ENCODE assay signal across 8 cellular contexts in genomic region chr13:108218044-108218974, GRCh38. TPM values are rescaled to one million over a fixed set of nuclear protein-coding genes. Genes with fewer than 3 reads are reported as not detected.
DNase-seq lines count a peak whose midpoint lies in the region; ATAC-seq and TF ChIP-seq lines count a peak whose summit lies in the region.

TSS of gene ABHD13 (plus strand) at chr13:108218392. CDS start at chr13:108229219, 10,827 bp downstream.

- peak within 1 kb of the TSS; percentile 89 for H3K4me3 Mint-ChIP-seq in chondrocyte (ENCODE audit: unreplicated experiment)

- peaks cover 49% of the 10 kb centered on the region for H3K4me1 Mint-ChIP-seq in chondrocyte (ENCODE audit: low read depth)

- H3K36me3 Mint-ChIP-seq in chondrocyte (ENCODE audit: low read depth): no peaks in the 10 kb centered on the region

- no peaks in the 10 kb centered on the region for H3K36me3 ChIP-seq in kidney epithelial cell (ENCODE audit: control insufficient read depth, insufficient read depth, low read length)

- no peaks in the 10 kb centered on the region for H3K9me3 Mint-ChIP-seq in chondrocyte (ENCODE audit: low read depth)

- ATAC-seq in GM19035 (IDR thresholded peaks at IDR 0.05; ENCODE audit: unreplicated experiment) (peak; percentile 81), HG03342 (IDR thresholded peaks at IDR 0.05; ENCODE audit: unreplicated experiment) (peak; percentile 75)

- no peaks in the 10 kb centered on the region for H3K27me3 Mint-ChIP-seq in chondrocyte (ENCODE audit: low read depth)

- peak; percentile 56 for TF ChIP-seq CTCF in chondrocyte (IDR thresholded peaks at IDR 0.05)
- no peak for TF ChIP-seq CTCF in kidney epithelial cell (IDR thresholded peaks at IDR 0.05; ENCODE audit: insufficient read depth, low read length, poor library complexity, severe bottlenecking)

- H3K4me3 ChIP-seq in kidney epithelial cell (ENCODE audit: low read depth, low read length): peak within 1 kb of the TSS; percentile 94

- H3K27ac Mint-ChIP-seq in chondrocyte (ENCODE audit: unreplicated experiment): peak within 1 kb of the TSS; percentile 92

- H3K27me3 ChIP-seq in kidney epithelial cell (ENCODE audit: control insufficient read depth, insufficient read depth, low read length): no peaks in the 10 kb centered on the region

- DNase-seq in AML-193 (lab: John Stamatoyannopoulos, UW): peak; percentile 89
- peak; percentile 23 for DNase-seq in NCI-H446 treated with DMSO at 0.1 percent for 48 hours (lab: John Stamatoyannopoulos, UW)
- DNase-seq in activated CD4-positive, CD25-positive, alpha-beta regulatory T cell treated with anti-CD3 and anti-CD28 coated beads, Interleukin-2, amount 50 U/mL, for 72 hours: peak; percentile 90
- DNase-seq in chondrocyte (ENCODE audit: low spot score): peak; percentile 94
- no peak for DNase-seq in kidney epithelial cell (ENCODE audit: low read depth)
- peak; percentile 92 for DNase-seq in stimulated activated CD4-positive, alpha-beta T cell treated with anti-CD3 and anti-CD28 coated beads, Interleukin-15, amount 100 ng/mL, for 24 hours

RNA-seq across cellular contexts. Expression of gene ABHD13, which starts in this region (rescaled TPM):
- total RNA-seq in chondrocyte (6.5 to 8.1 TPM (median 7.1 TPM) in 3 replicates), kidney epithelial cell (8.5 and 9.9 TPM in 2 replicates)
